ENCODE assay signal across 1 cellular context in the genomic region with DNA sequence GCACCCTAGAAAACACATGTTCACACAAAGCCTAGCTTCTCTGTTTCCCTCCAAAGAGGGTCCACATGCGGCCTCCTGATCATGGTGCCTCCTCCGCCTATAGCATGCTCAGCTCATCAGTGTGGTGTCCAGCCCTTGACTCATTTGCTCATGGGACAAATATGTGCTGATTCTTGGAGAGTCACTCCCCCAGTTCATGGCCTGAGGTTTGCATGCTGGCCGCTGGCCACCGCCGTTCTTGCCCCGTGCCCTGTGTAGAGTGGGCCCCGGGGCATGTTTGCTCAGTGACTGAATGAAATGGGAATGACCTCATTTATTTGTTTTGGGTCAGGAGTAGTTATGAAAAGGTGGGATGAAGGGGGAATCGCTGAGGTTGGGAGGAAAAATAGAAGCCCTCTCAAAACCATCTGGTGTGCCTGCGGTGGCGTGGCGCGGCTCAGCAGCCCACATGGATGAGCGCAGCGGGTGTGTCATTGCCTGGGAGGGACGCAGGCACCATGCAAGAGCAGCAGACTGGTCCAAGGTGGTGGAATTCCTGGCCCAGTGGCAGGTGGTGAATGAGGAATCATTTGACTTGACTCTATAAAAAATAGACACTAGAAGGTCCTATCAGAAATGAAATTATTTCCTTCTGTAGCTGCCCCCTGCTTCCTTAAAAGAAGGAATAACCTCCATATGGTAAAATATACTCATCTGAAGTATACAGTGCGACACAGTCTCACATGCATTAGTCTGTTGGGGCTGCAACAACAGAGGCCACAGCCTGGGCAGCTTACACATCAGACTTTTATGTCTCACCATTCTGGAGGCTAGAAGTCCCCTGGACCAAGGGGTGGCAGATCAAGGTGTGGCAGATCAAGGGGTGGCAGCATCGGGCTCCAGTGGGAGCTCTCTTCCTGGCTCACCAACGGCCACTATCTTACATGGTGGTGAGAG.
TF ChIP-seq lines count a peak whose summit lies in the region.

No MANE protein-coding gene starts in this region.

TF ChIP-seq in HEK293, 187 proteins besides CTCF, POLR2A, EP300 and RAD21 (continued from another document and continues in another):
- TF ChIP-seq, protein P1, sequence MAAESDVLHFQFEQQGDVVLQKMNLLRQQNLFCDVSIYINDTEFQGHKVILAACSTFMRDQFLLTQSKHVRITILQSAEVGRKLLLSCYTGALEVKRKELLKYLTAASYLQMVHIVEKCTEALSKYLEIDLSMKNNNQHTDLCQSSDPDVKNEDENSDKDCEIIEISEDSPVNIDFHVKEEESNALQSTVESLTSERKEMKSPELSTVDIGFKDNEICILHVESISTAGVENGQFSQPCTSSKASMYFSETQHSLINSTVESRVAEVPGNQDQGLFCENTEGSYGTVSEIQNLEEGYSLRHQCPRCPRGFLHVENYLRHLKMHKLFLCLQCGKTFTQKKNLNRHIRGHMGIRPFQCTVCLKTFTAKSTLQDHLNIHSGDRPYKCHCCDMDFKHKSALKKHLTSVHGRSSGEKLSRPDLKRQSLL (tag by site-specific recombination; IDR thresholded peaks at IDR 0.05): no peak
- TF ChIP-seq ZNF292 (tag by site-specific recombination; IDR thresholded peaks at IDR 0.05; ENCODE audit: borderline replicate concordance, low read depth) (no peak), YY1 (tag by site-specific recombination; IDR thresholded peaks at IDR 0.05) (no peak), EGR2 (tag by site-specific recombination; IDR thresholded peaks at IDR 0.05; ENCODE audit: low read depth) (peak; percentile 92), ZNF302 (tag by site-specific recombination; IDR thresholded peaks at IDR 0.05; ENCODE audit: low read depth) (no peak), ZNF768 (tag by site-specific recombination; IDR thresholded peaks at IDR 0.05) (no peak), ZNF426 (tag by site-specific recombination; IDR thresholded peaks at IDR 0.05) (no peak), GLIS1 (tag by site-specific recombination; IDR thresholded peaks at IDR 0.05) (no peak), ZNF211 (tag by site-specific recombination; IDR thresholded peaks at IDR 0.05; ENCODE audit: low read depth) (no peak), ZNF626 (tag by site-specific recombination; IDR thresholded peaks at IDR 0.05) (no peak), ZNF776 (tag by site-specific recombination; IDR thresholded peaks at IDR 0.05; ENCODE audit: borderline replicate concordance) (no peak), ZNF629 (tag by site-specific recombination; IDR thresholded peaks at IDR 0.05) (peak; percentile 91), ZNF670 (tag by site-specific recombination; IDR thresholded peaks at IDR 0.05; ENCODE audit: low read depth) (no peak), HOXD13 (CRISPR knock-in tag; IDR thresholded peaks at IDR 0.05; ENCODE audit: borderline replicate concordance) (no peak; the same call in 1 of the 2 replicates), KLF9 (tag by site-specific recombination; IDR thresholded peaks at IDR 0.05; ENCODE audit: low read depth) (no peak), ZNF560 (tag by site-specific recombination; IDR thresholded peaks at IDR 0.05; ENCODE audit: borderline replicate concordance) (no peak), ZBTB8A (tag by site-specific recombination; IDR thresholded peaks at IDR 0.05) (no peak), HIC1 (tag by site-specific recombination; IDR thresholded peaks at IDR 0.05) (peak; percentile 45; the same call in 1 of the 2 replicates), ZNF266 (tag by site-specific recombination; IDR thresholded peaks at IDR 0.05; ENCODE audit: low read depth) (no peak), ZBTB11 (tag by site-specific recombination; conservative IDR thresholded peaks at IDR 0.05; ENCODE audit: low read depth) (no peak), ZNF24 (tag by site-specific recombination; IDR thresholded peaks at IDR 0.05) (0 out of 2 replicates have a peak, but pooled peaks have one; percentile 39), ZNF169 (tag by site-specific recombination; IDR thresholded peaks at IDR 0.05) (no peak)
- TF ChIP-seq, protein P2, sequence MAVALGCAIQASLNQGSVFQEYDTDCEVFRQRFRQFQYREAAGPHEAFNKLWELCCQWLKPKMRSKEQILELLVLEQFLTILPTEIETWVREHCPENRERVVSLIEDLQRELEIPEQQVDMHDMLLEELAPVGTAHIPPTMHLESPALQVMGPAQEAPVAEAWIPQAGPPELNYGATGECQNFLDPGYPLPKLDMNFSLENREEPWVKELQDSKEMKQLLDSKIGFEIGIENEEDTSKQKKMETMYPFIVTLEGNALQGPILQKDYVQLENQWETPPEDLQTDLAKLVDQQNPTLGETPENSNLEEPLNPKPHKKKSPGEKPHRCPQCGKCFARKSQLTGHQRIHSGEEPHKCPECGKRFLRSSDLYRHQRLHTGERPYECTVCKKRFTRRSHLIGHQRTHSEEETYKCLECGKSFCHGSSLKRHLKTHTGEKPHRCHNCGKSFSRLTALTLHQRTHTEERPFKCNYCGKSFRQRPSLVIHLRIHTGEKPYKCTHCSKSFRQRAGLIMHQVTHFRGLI (tag by site-specific recombination; IDR thresholded peaks at IDR 0.05): peak; percentile 56; the same call in 1 of the 2 replicates
- TF ChIP-seq, protein P3, sequence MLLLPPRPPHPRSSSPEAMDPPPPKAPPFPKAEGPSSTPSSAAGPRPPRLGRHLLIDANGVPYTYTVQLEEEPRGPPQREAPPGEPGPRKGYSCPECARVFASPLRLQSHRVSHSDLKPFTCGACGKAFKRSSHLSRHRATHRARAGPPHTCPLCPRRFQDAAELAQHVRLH (tag by site-specific recombination; IDR thresholded peaks at IDR 0.05): no peak
- TF ChIP-seq, protein P4, sequence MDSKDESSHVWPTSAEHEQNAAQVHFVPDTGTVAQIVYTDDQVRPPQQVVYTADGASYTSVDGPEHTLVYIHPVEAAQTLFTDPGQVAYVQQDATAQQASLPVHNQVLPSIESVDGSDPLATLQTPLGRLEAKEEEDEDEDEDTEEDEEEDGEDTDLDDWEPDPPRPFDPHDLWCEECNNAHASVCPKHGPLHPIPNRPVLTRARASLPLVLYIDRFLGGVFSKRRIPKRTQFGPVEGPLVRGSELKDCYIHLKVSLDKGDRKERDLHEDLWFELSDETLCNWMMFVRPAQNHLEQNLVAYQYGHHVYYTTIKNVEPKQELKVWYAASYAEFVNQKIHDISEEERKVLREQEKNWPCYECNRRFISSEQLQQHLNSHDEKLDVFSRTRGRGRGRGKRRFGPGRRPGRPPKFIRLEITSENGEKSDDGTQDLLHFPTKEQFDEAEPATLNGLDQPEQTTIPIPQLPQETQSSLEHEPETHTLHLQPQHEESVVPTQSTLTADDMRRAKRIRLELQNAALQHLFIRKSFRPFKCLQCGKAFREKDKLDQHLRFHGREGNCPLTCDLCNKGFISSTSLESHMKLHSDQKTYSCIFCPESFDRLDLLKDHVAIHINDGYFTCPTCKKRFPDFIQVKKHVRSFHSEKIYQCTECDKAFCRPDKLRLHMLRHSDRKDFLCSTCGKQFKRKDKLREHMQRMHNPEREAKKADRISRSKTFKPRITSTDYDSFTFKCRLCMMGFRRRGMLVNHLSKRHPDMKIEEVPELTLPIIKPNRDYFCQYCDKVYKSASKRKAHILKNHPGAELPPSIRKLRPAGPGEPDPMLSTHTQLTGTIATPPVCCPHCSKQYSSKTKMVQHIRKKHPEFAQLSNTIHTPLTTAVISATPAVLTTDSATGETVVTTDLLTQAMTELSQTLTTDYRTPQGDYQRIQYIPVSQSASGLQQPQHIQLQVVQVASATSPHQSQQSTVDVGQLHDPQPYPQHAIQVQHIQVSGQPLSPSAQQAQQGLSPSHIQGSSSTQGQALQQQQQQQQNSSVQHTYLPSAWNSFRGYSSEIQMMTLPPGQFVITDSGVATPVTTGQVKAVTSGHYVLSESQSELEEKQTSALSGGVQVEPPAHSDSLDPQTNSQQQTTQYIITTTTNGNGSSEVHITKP (tag by site-specific recombination; IDR thresholded peaks at IDR 0.05): peak; percentile 86
- TF ChIP-seq, protein P5, sequence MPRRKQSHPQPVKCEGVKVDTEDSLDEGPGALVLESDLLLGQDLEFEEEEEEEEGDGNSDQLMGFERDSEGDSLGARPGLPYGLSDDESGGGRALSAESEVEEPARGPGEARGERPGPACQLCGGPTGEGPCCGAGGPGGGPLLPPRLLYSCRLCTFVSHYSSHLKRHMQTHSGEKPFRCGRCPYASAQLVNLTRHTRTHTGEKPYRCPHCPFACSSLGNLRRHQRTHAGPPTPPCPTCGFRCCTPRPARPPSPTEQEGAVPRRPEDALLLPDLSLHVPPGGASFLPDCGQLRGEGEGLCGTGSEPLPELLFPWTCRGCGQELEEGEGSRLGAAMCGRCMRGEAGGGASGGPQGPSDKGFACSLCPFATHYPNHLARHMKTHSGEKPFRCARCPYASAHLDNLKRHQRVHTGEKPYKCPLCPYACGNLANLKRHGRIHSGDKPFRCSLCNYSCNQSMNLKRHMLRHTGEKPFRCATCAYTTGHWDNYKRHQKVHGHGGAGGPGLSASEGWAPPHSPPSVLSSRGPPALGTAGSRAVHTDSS (tag by site-specific recombination; IDR thresholded peaks at IDR 0.05): no peak
- TF ChIP-seq, protein P6, sequence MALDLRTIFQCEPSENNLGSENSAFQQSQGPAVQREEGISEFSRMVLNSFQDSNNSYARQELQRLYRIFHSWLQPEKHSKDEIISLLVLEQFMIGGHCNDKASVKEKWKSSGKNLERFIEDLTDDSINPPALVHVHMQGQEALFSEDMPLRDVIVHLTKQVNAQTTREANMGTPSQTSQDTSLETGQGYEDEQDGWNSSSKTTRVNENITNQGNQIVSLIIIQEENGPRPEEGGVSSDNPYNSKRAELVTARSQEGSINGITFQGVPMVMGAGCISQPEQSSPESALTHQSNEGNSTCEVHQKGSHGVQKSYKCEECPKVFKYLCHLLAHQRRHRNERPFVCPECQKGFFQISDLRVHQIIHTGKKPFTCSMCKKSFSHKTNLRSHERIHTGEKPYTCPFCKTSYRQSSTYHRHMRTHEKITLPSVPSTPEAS (tag by site-specific recombination; IDR thresholded peaks at IDR 0.05): no peak
- TF ChIP-seq, protein P7, sequence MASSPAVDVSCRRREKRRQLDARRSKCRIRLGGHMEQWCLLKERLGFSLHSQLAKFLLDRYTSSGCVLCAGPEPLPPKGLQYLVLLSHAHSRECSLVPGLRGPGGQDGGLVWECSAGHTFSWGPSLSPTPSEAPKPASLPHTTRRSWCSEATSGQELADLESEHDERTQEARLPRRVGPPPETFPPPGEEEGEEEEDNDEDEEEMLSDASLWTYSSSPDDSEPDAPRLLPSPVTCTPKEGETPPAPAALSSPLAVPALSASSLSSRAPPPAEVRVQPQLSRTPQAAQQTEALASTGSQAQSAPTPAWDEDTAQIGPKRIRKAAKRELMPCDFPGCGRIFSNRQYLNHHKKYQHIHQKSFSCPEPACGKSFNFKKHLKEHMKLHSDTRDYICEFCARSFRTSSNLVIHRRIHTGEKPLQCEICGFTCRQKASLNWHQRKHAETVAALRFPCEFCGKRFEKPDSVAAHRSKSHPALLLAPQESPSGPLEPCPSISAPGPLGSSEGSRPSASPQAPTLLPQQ (tag by site-specific recombination; IDR thresholded peaks at IDR 0.05): peak; percentile 99
- TF ChIP-seq, protein P8, sequence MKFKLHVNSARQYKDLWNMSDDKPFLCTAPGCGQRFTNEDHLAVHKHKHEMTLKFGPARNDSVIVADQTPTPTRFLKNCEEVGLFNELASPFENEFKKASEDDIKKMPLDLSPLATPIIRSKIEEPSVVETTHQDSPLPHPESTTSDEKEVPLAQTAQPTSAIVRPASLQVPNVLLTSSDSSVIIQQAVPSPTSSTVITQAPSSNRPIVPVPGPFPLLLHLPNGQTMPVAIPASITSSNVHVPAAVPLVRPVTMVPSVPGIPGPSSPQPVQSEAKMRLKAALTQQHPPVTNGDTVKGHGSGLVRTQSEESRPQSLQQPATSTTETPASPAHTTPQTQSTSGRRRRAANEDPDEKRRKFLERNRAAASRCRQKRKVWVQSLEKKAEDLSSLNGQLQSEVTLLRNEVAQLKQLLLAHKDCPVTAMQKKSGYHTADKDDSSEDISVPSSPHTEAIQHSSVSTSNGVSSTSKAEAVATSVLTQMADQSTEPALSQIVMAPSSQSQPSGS (tag by site-specific recombination; IDR thresholded peaks at IDR 0.05; ENCODE audit: low read depth): peak; percentile 87
- TF ChIP-seq, protein P9, sequence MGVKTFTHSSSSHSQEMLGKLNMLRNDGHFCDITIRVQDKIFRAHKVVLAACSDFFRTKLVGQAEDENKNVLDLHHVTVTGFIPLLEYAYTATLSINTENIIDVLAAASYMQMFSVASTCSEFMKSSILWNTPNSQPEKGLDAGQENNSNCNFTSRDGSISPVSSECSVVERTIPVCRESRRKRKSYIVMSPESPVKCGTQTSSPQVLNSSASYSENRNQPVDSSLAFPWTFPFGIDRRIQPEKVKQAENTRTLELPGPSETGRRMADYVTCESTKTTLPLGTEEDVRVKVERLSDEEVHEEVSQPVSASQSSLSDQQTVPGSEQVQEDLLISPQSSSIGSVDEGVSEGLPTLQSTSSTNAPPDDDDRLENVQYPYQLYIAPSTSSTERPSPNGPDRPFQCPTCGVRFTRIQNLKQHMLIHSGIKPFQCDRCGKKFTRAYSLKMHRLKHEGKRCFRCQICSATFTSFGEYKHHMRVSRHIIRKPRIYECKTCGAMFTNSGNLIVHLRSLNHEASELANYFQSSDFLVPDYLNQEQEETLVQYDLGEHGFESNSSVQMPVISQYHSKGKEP (tag by site-specific recombination; IDR thresholded peaks at IDR 0.05): no peak
